In genomic region chr14:84468153-84468552, GRCh38 we compare ENCODE assay signal across 19 cellular contexts.
"Had no signal": no experiment of that assay in that cellular context is flagged by ENCODE, and none has a peak within 500 bp of the region (broad histone marks: within the 10 kb centered on the region; RNA-seq: fewer than 3 reads in every experiment).

No MANE protein-coding gene starts in this region.

- FAIRE-seq: bronchial epithelial cell had no signal

- DNase-seq: activated B cell treated with CpG ODN at 0.5 μM for 24 hours; activated CD4-positive, alpha-beta T cell treated with anti-CD3 and anti-CD28 coated beads for 48 hours; activated CD8-positive, alpha-beta memory T cell treated with anti-CD3 and anti-CD28 coated beads, Interleukin-2, amount 50 U/mL, for 4 hours; activated CD8-positive, alpha-beta T cell treated with anti-CD3 and anti-CD28 coated beads, Interleukin-2, amount 10 ng/mL, durations not matched to agents 7 days and 5 days; activated gamma-delta T cell; activated naive CD8-positive, alpha-beta T cell treated with anti-CD3 and anti-CD28 coated beads for 36 hours; activated T-cell treated with anti-CD3 and anti-CD28 coated beads, Interleukin-2, amount 50 U/mL, for 48 hours; dorsolateral prefrontal cortex; endodermal cell; mesendoderm; natural killer cell; nucleus accumbens; right cardiac atrium; T-helper 2 cell; upper lobe of right lung had no signal

- H3K4me3 ChIP-seq: ascending aorta, dorsolateral prefrontal cortex, suprapubic skin, upper lobe of right lung had no signal

- H3K4me1 Mint-ChIP-seq: activated B cell treated with CpG ODN at 0.5 μM for 24 hours; activated naive CD8-positive, alpha-beta T cell treated with anti-CD3 and anti-CD28 coated beads for 36 hours; endodermal cell; natural killer cell had no signal

- H3K4me3 Mint-ChIP-seq: activated B cell treated with CpG ODN at 0.5 μM for 24 hours; activated CD8-positive, alpha-beta T cell treated with anti-CD3 and anti-CD28 coated beads, Interleukin-2, amount 10 ng/mL, durations not matched to agents 7 days and 5 days; activated naive CD8-positive, alpha-beta T cell treated with anti-CD3 and anti-CD28 coated beads for 36 hours; endodermal cell; natural killer cell; stimulated activated naive CD8-positive, alpha-beta T cell treated with anti-CD3 and anti-CD28 coated beads, Interleukin-15, Interleukin-2, amounts not matched to agents 100 ng/mL and 50 ng/mL, for 24 hours had no signal

- H3K27me3 ChIP-seq: ascending aorta, suprapubic skin, upper lobe of right lung had no signal

- H3K27ac ChIP-seq: ascending aorta, dorsolateral prefrontal cortex, suprapubic skin, upper lobe of right lung had no signal

- H3K27me3 Mint-ChIP-seq: activated B cell treated with CpG ODN at 0.5 μM for 24 hours; activated naive CD8-positive, alpha-beta T cell treated with anti-CD3 and anti-CD28 coated beads for 36 hours; stimulated activated naive CD8-positive, alpha-beta T cell treated with anti-CD3 and anti-CD28 coated beads, Interleukin-15, Interleukin-2, amounts not matched to agents 100 ng/mL and 50 ng/mL, for 24 hours had no signal

- H3K27ac Mint-ChIP-seq: activated B cell treated with CpG ODN at 0.5 μM for 24 hours; activated CD8-positive, alpha-beta T cell treated with anti-CD3 and anti-CD28 coated beads, Interleukin-2, amount 10 ng/mL, durations not matched to agents 7 days and 5 days; activated naive CD8-positive, alpha-beta T cell treated with anti-CD3 and anti-CD28 coated beads for 36 hours; endodermal cell; natural killer cell; stimulated activated naive CD8-positive, alpha-beta T cell treated with anti-CD3 and anti-CD28 coated beads, Interleukin-15, Interleukin-2, amounts not matched to agents 100 ng/mL and 50 ng/mL, for 24 hours had no signal

- H3K36me3 Mint-ChIP-seq: activated naive CD8-positive, alpha-beta T cell treated with anti-CD3 and anti-CD28 coated beads for 36 hours; natural killer cell had no signal

- ATAC-seq: activated CD8-positive, alpha-beta T cell treated with anti-CD3 and anti-CD28 coated beads, Interleukin-2, amount 10 ng/mL, durations not matched to agents 7 days and 5 days; natural killer cell; right cardiac atrium; upper lobe of right lung had no signal

- H3K36me3 ChIP-seq: ascending aorta, suprapubic skin, upper lobe of right lung had no signal

- H3K9me3 Mint-ChIP-seq: endodermal cell had no signal

- H3K4me1 ChIP-seq: ascending aorta, suprapubic skin, upper lobe of right lung had no signal

- H3K9me3 ChIP-seq: ascending aorta, suprapubic skin, upper lobe of right lung had no signal
